ENCODE assay signal across 16 cellular contexts in genomic region chr9:106891286-106891685, GRCh38.
"Had no signal": no experiment of that assay in that cellular context is flagged by ENCODE, and none has a peak within 500 bp of the region (broad histone marks: within the 10 kb centered on the region; RNA-seq: fewer than 3 reads in every experiment).

No MANE protein-coding gene starts in this region.

- DNase-seq: activated effector memory CD4-positive, alpha-beta T cell treated with Interleukin-2 at 50 U/mL for 16 hours; activated T-cell treated with anti-CD3 and anti-CD28 coated beads, Interleukin-2, amount 50 U/mL, for 1 hour; amniotic stem cell; effector memory CD4-positive, alpha-beta T cell; hippocampal formation; immature natural killer cell; left cardiac atrium; ovary; stimulated activated CD4-positive, alpha-beta T cell treated with anti-CD3 and anti-CD28 coated beads, Interleukin-15, amount 100 ng/mL, for 24 hours; stimulated activated CD4-positive, alpha-beta T cell treated with anti-CD3 and anti-CD28 coated beads, Interleukin-4, amount 100 ng/mL, for 24 hours had no signal

- ATAC-seq: activated naive CD4-positive, alpha-beta T cell treated with anti-CD3 and anti-CD28 coated beads, Interleukin-2, amount 50 U/mL, for 72 hours; left cardiac atrium had no signal

- H3K4me1 Mint-ChIP-seq: central memory CD8-positive, alpha-beta T cell; immature natural killer cell had no signal

- H3K9me3 ChIP-seq: ovary had no signal

- H3K4me3 ChIP-seq: lung, ovary had no signal

- H3K9me3 Mint-ChIP-seq: nephron; stimulated activated naive CD8-positive, alpha-beta T cell treated with anti-CD3 and anti-CD28 coated beads, Interleukin-15, Interleukin-2, amounts not matched to agents 100 ng/mL and 50 ng/mL, for 24 hours had no signal

- H3K27me3 Mint-ChIP-seq: brain; central memory CD8-positive, alpha-beta T cell; stimulated activated naive CD8-positive, alpha-beta T cell treated with anti-CD3 and anti-CD28 coated beads, Interleukin-15, Interleukin-2, amounts not matched to agents 100 ng/mL and 50 ng/mL, for 24 hours had no signal

- H3K36me3 ChIP-seq: ovary had no signal

- H3K4me3 Mint-ChIP-seq: brain; central memory CD8-positive, alpha-beta T cell; immature natural killer cell; nephron; stimulated activated naive CD8-positive, alpha-beta T cell treated with anti-CD3 and anti-CD28 coated beads, Interleukin-15, Interleukin-2, amounts not matched to agents 100 ng/mL and 50 ng/mL, for 24 hours had no signal

- H3K36me3 Mint-ChIP-seq: activated naive CD4-positive, alpha-beta T cell treated with anti-CD3 and anti-CD28 coated beads, Interleukin-2, amount 50 U/mL, for 72 hours; immature natural killer cell had no signal

- H3K27ac Mint-ChIP-seq: activated naive CD4-positive, alpha-beta T cell treated with anti-CD3 and anti-CD28 coated beads, Interleukin-2, amount 50 U/mL, for 72 hours; immature natural killer cell; stimulated activated naive CD8-positive, alpha-beta T cell treated with anti-CD3 and anti-CD28 coated beads, Interleukin-15, Interleukin-2, amounts not matched to agents 100 ng/mL and 50 ng/mL, for 24 hours had no signal

- H3K27me3 ChIP-seq: ovary had no signal
